Comparison of ENCODE assay signal across 1 cellular context in the genomic region with DNA sequence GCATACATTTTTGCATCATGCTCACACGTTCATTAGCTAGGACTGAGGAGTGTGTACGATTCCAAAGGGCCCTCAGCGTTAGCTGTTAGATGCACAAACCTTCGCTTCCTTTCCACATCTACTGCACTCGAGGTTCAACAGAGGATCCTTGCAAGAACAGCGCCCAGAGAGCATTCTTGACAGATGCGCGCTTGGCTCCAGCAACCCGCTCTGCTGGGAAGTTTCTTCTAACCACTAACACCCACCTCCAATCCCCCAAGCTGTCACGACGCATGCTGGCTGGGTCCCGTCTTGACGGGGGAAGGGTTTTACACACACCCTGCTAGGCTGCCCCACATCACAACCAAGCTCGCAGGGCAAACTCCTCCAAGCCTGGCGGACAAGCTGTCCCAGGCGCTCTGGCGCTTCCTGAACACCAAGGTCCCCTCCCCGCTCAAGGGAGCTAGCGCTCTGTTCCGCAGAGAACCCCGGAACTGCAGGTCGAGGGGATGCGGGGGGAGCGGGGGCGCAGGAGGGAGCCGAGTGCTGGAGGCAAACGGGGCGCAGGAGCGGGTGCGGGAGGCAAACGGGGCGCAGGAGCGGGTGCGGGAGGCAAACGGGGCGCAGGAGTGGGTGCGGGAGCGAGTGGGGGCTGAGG.
TF ChIP-seq lines count a peak whose summit lies in the region.

No MANE protein-coding gene starts in this region.

TF ChIP-seq in endothelial cell of umbilical vein, 7 proteins besides CTCF, POLR2A, EP300 and RAD21 (continued from another document):
- TF ChIP-seq GATA2 (IDR thresholded peaks at IDR 0.05; ENCODE audit: insufficient read depth, insufficient read length, low read depth, low read length), result no peak
